ENCODE assay signal across 1 cellular context in the genomic region with DNA sequence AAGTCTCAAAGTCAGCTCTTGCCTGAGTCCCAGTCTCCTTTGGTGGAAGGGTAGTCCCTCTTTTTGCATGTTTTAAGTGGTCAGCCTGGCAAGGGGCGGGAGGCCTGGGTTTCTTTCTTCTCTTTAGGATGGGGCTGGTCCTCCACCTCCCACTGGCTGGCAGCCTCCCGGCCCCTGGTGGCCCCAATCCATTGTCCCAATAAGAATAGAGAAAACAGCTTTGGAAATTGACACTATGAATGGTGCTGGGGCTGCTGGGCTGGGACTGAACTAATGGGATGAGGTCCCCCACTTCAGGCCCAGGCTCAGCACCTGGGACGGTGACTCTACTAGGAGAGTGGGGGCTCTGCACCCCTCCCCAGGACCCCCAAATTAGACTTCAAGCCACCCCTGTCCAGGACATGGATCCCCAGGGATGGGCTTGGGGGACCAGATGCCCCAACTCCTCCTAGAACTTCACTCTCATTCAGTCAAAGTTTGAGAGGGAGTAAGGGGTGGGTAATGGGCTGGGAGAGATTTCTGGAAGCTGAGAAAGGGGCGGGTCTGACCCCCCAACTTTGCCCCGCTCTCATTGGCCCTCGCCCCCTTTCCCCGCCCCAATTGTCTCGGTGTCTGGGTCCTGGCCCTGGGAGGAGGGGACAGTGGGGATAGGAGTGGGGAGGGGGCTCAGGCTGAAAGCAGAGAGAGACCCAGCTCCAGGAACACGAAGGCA.
TF ChIP-seq lines count a peak whose summit lies in the region.

No MANE protein-coding gene starts in this region.

TF ChIP-seq in IMR-90, 13 proteins besides CTCF, POLR2A, EP300 and RAD21:
- TF ChIP-seq CHD1 (IDR thresholded peaks at IDR 0.05; ENCODE audit: low read depth, low read length) (no peak), MXI1 (IDR thresholded peaks at IDR 0.05; ENCODE audit: borderline replicate concordance, low read depth, low read length) (no peak)
